8 cellular contexts compared by ENCODE assay signal in genomic region chr14:22886500-22887259, GRCh38. TPM values are rescaled to one million over a fixed set of nuclear protein-coding genes. Genes with fewer than 3 reads are reported as not detected.
DNase-seq lines count a peak whose midpoint lies in the region; ATAC-seq and TF ChIP-seq lines count a peak whose summit lies in the region.

No MANE protein-coding gene starts in this region.

- peak overlapping the region; percentile 57 to 74 (median 59) for H3K4me3 ChIP-seq in esophagus muscularis mucosa

- peak overlapping the region; percentile 38 to 75 (median 55) for H3K27ac ChIP-seq in esophagus muscularis mucosa (replicated peaks in 1 of 4)

- ATAC-seq in HG03060 (IDR thresholded peaks at IDR 0.05; ENCODE audit: low read depth, unreplicated experiment) (peak; percentile 29), natural killer cell (peak; percentile 78 to 80 (median 79))

- WGBS in esophagus muscularis mucosa = under 1% methylated on average over 24 of the region's 77 CpGs

- TF ChIP-seq CTCF in esophagus muscularis mucosa (IDR thresholded peaks at IDR 0.05) (peak in 1 of 3 experiments; percentile 8), natural killer cell (IDR thresholded peaks at IDR 0.05) (peak; percentile 21)

- DNase-seq in NCI-H345 (lab: John Stamatoyannopoulos, UW) (peak; percentile 28), NCI-H345 treated with DMSO at 0.1 percent for 48 hours (lab: John Stamatoyannopoulos, UW; ENCODE audit: unreplicated experiment) (no peak), NCI-H69 (lab: John Stamatoyannopoulos, UW) (peak; percentile 96), esophagus muscularis mucosa (ENCODE audit: extremely low spot score) (no peak), natural killer cell (peak; percentile 63)
- DNase-seq in activated CD8-positive, alpha-beta memory T cell treated with anti-CD3 and anti-CD28 coated beads, Interleukin-2, amount 50 U/mL, for 4 hours = peak; percentile 62

- H3K4me1 Mint-ChIP-seq in natural killer cell = peaks cover 40 to 64% of the 10 kb centered on the region in 2 donors
- H3K4me1 Mint-ChIP-seq in stimulated activated naive CD8-positive, alpha-beta T cell treated with anti-CD3 and anti-CD28 coated beads, Interleukin-15, Interleukin-2, amounts not matched to agents 100 ng/mL and 50 ng/mL, for 24 hours (ENCODE audit: low read depth) = peaks cover 64% of the 10 kb centered on the region

- H3K27ac Mint-ChIP-seq in natural killer cell = peak overlapping the region; percentile 74 to 85
- H3K27ac Mint-ChIP-seq in stimulated activated naive CD8-positive, alpha-beta T cell treated with anti-CD3 and anti-CD28 coated beads, Interleukin-15, Interleukin-2, amounts not matched to agents 100 ng/mL and 50 ng/mL, for 24 hours = peak overlapping the region; percentile 86

- peaks cover 0 to 3% of the 10 kb centered on the region in 2 donors for H3K27me3 Mint-ChIP-seq in natural killer cell (ENCODE audit: low read depth in 2 of 2)
- no peaks in the 10 kb centered on the region for H3K27me3 Mint-ChIP-seq in stimulated activated naive CD8-positive, alpha-beta T cell treated with anti-CD3 and anti-CD28 coated beads, Interleukin-15, Interleukin-2, amounts not matched to agents 100 ng/mL and 50 ng/mL, for 24 hours

- H3K9me3 Mint-ChIP-seq in natural killer cell = no peaks in the 10 kb centered on the region
- H3K9me3 Mint-ChIP-seq in stimulated activated naive CD8-positive, alpha-beta T cell treated with anti-CD3 and anti-CD28 coated beads, Interleukin-15, Interleukin-2, amounts not matched to agents 100 ng/mL and 50 ng/mL, for 24 hours = no peaks in the 10 kb centered on the region

- no peaks in the 10 kb centered on the region for H3K36me3 ChIP-seq in esophagus muscularis mucosa

- peaks cover 0 to 5% (median 0%) of the 10 kb centered on the region in 4 donors for H3K27me3 ChIP-seq in esophagus muscularis mucosa

- TF ChIP-seq EP300 in esophagus muscularis mucosa (IDR thresholded peaks at IDR 0.05) = no peak

- H3K4me3 Mint-ChIP-seq in natural killer cell = peak overlapping the region; percentile 91
- H3K4me3 Mint-ChIP-seq in stimulated activated naive CD8-positive, alpha-beta T cell treated with anti-CD3 and anti-CD28 coated beads, Interleukin-15, Interleukin-2, amounts not matched to agents 100 ng/mL and 50 ng/mL, for 24 hours = peak overlapping the region; percentile 81

- H3K36me3 Mint-ChIP-seq in natural killer cell = no peaks in the 10 kb centered on the region
- H3K36me3 Mint-ChIP-seq in stimulated activated naive CD8-positive, alpha-beta T cell treated with anti-CD3 and anti-CD28 coated beads, Interleukin-15, Interleukin-2, amounts not matched to agents 100 ng/mL and 50 ng/mL, for 24 hours (ENCODE audit: low read depth) = no peaks in the 10 kb centered on the region

- intact Hi-C loops in esophagus muscularis mucosa (cut with DNase I) = no loop called here
- intact Hi-C loops in natural killer cell (cut with micrococcal nuclease) = loop anchor here (2.0 kb wide), 2 partner anchors 16 to 32 kb away; partner anchors contain the start of genes LRP10 and RBM23

- no peak for TF ChIP-seq POLR2A in esophagus muscularis mucosa (IDR thresholded peaks at IDR 0.05; ENCODE audit: low read depth)

- H3K9me3 ChIP-seq in esophagus muscularis mucosa = no peaks in the 10 kb centered on the region

- peaks cover 20 to 42% (median 34%) of the 10 kb centered on the region in 4 donors for H3K4me1 ChIP-seq in esophagus muscularis mucosa

RNA-seq across cellular contexts. Expression of gene REM2, which starts 3.7 kb away (rescaled TPM):
- total RNA-seq in esophagus muscularis mucosa (under 1 TPM; 0.26 to 0.66 (median 0.38) TPM), natural killer cell (1 to 10 TPM; 4.0 to 8.1 (median 7.9) TPM)

RNA-seq across cellular contexts. Expression of gene LRP10, which starts 15.1 kb away (rescaled TPM):
- total RNA-seq in esophagus muscularis mucosa = 100 to 1,000 TPM; 111 to 279 (median 197) TPM
- 100 to 1,000 TPM in 2 of 3 donors, 10 to 100 TPM in 1; 97.8 to 118 (median 102) TPM for total RNA-seq in natural killer cell

RNA-seq across cellular contexts. Expression of gene RBM23, which starts 32.3 kb away (rescaled TPM):
- total RNA-seq in esophagus muscularis mucosa (100 to 1,000 TPM in 2 of 4 donors, 10 to 100 TPM in 2; 52.7 to 229 (median 102) TPM), natural killer cell (100 to 1,000 TPM in 2 of 3 donors, 10 to 100 TPM in 1; 86.4 to 120 (median 108) TPM)

RNA-seq across cellular contexts. Expression of gene PRMT5, which starts 42.5 kb away (rescaled TPM):
- total RNA-seq in esophagus muscularis mucosa = 10 to 100 TPM; 35.5 to 51.0 (median 44.8) TPM
- 10 to 100 TPM; 16.3 to 22.4 (median 18.5) TPM for total RNA-seq in natural killer cell

RNA-seq across cellular contexts. Expression of gene MMP14, which starts 50.3 kb away (rescaled TPM):
- total RNA-seq in esophagus muscularis mucosa (100 to 1,000 TPM in 3 of 4 donors, 10 to 100 TPM in 1; 83.9 to 149 (median 123) TPM), natural killer cell (1 to 10 TPM; 1.2 to 1.7 (median 1.4) TPM)

Comparison
In these comparisons a context has a peak if more than half of its experiments do, and no peak if none do; other contexts are left out.
1. DNase-seq: peak in NCI-H345 (single experiment), NCI-H69 (single experiment), activated CD8-positive, alpha-beta memory T cell treated with anti-CD3 and anti-CD28 coated beads, Interleukin-2, amount 50 U/mL, for 4 hours (single experiment) and natural killer cell (single experiment); none in NCI-H345 treated with DMSO at 0.1 percent for 48 hours (single experiment) and esophagus muscularis mucosa (single experiment).